Comparison of ENCODE assay signal across 8 cellular contexts in genomic region chrX:135974279-135974856, GRCh38. TPM values are rescaled to one million over a fixed set of nuclear protein-coding genes. Genes with fewer than 3 reads are reported as not detected.
DNase-seq lines count a peak whose midpoint lies in the region; FAIRE-seq and TF ChIP-seq lines count a peak whose summit lies in the region.

No MANE protein-coding gene starts in this region.

- H3K9me3 ChIP-seq in MG63, result no peaks in the 10 kb centered on the region

- no peak overlapping the region; the same call in 1 of the 2 replicates for H3K4me3 ChIP-seq in MG63
- H3K4me3 ChIP-seq in dorsolateral prefrontal cortex, result peak overlapping the region in 58 of 59 donors; percentile 16 to 84 (median 54)

- DNase-seq in D721Med (ENCODE audit: insufficient read length, low spot score), result peak; percentile 30
- DNase-seq in MG63, result peak; percentile 57
- peak; percentile 70 to 79 for DNase-seq in activated CD4-positive, alpha-beta T cell treated with anti-CD3 and anti-CD28 coated beads for 4 hours
- DNase-seq in dorsolateral prefrontal cortex, result peak; percentile 40 to 80 (median 58)
- peak; percentile 70 for DNase-seq in medulla oblongata (ENCODE audit: extremely low spot score)
- DNase-seq in stimulated activated CD8-positive, alpha-beta memory T cell treated with anti-CD3 and anti-CD28 coated beads, Interleukin-12 subunit alpha, Interleukin-12 subunit beta, amount 100 ng/mL, for 1 hour (ENCODE audit: low read depth), result peak; percentile 57
- no peak for DNase-seq in middle frontal gyrus (ENCODE audit: extremely low spot score, low spot score)
- no peak for DNase-seq in AG08396 (ENCODE audit: low spot score)

- TF ChIP-seq CTCF in D721Med (IDR thresholded peaks at IDR 0.05; ENCODE audit: insufficient read depth, missing control alignments) (no peak), dorsolateral prefrontal cortex (IDR thresholded peaks at IDR 0.05 in 54 of 56, conservative IDR thresholded peaks at IDR 0.05 in 2 of 56; ENCODE audit: low read depth in 1 of 56, partially characterized antibody in 56 of 56) (no peak)

- H3K27ac ChIP-seq in dorsolateral prefrontal cortex, result peak overlapping the region in 41 of 59 donors; percentile 21 to 92 (median 60)

- no peak for FAIRE-seq in D721Med (lab: Jason Lieb, UNC)

- H3K36me3 ChIP-seq in MG63, result no peaks in the 10 kb centered on the region

- intact Hi-C loops in dorsolateral prefrontal cortex (cut with DNase I), result loop anchor here in 1 of 2 donors (5.0 kb wide), 1 partner anchor 523 kb away; the partner anchor contains the start of gene HTATSF1

- H3K27me3 ChIP-seq in MG63 (no peaks in the 10 kb centered on the region), dorsolateral prefrontal cortex (peaks cover 0 to 22% (median 3%) of the 10 kb centered on the region in 45 donors)

RNA-seq across cellular contexts. Expression of gene MMGT1, which starts 0.6 kb away (rescaled TPM):
- 19.6 and 26.1 TPM in 2 replicates for total RNA-seq in MG63 (2014; rRNA removed; shearing (Covaris generic); ENCODE audit: low replicate concordance)
- 10 to 100 TPM; 16.6 to 29.1 (median 22.9) TPM for total RNA-seq in dorsolateral prefrontal cortex

RNA-seq across cellular contexts. Expression of gene SLC9A6, which starts 10.9 kb away (rescaled TPM):
- total RNA-seq in MG63 (2014; rRNA removed; shearing (Covaris generic); ENCODE audit: low replicate concordance), result 10.0 and 14.8 TPM in 2 replicates
- total RNA-seq in dorsolateral prefrontal cortex, result 100 to 1,000 TPM in 27 of 120 experiments, 10 to 100 TPM in 93; 39.0 to 123 (median 88.4) TPM

Comparison
In these comparisons a context has a peak if more than half of its experiments do, and no peak if none do; other contexts are left out.
1. DNase-seq: peak in D721Med (single experiment), MG63 (single experiment), activated CD4-positive, alpha-beta T cell treated with anti-CD3 and anti-CD28 coated beads for 4 hours (2 of 2), dorsolateral prefrontal cortex (10 of 10), medulla oblongata (single experiment) and stimulated activated CD8-positive, alpha-beta memory T cell treated with anti-CD3 and anti-CD28 coated beads, Interleukin-12 subunit alpha, Interleukin-12 subunit beta, amount 100 ng/mL, for 1 hour (single experiment); none in middle frontal gyrus (single experiment) and AG08396 (single experiment).